ENCODE assay signal across 1 cellular context in genomic region chr6:19839237-19839546, GRCh38.
TF ChIP-seq lines count a peak whose summit lies in the region.

No MANE protein-coding gene starts in this region.

TF ChIP-seq in WTC11, 78 proteins besides CTCF, POLR2A, EP300 and RAD21 (continued from another document):
- no peak for TF ChIP-seq E2F4 (CRISPR knock-in tag; IDR thresholded peaks at IDR 0.05; ENCODE audit: borderline replicate concordance, low read depth)
- no peak for TF ChIP-seq ZNF396 (CRISPR knock-in tag; IDR thresholded peaks at IDR 0.05; ENCODE audit: borderline replicate concordance)
- TF ChIP-seq EMX1 (CRISPR knock-in tag; IDR thresholded peaks at IDR 0.05) = no peak
- TF ChIP-seq, protein P1, sequence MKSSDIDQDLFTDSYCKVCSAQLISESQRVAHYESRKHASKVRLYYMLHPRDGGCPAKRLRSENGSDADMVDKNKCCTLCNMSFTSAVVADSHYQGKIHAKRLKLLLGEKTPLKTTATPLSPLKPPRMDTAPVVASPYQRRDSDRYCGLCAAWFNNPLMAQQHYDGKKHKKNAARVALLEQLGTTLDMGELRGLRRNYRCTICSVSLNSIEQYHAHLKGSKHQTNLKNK (CRISPR knock-in tag; IDR thresholded peaks at IDR 0.05) = no peak
- TF ChIP-seq NFATC4 (CRISPR knock-in tag; IDR thresholded peaks at IDR 0.05) = no peak
